Comparison of ENCODE assay signal across 20 cellular contexts in the genomic region with DNA sequence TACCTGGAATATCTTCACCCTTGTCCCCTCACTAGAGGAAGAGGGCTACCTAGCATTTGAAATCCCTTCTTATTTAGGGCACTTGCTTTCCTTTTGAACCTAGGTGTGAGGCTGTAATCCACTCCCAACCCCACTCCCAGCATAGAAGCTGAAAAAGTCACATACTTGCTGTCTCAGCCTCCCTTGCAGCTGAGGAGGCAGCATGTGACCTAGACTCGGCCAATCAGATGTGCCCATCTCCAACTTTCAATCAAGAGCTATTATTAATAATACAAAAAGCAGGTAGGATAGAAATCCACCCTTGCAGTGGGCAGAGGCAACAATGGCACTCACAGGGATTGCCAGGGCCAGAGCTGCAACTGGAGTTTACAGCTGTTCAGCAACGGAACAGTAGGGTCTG.
DNase-seq lines count a peak whose midpoint lies in the region; ATAC-seq, FAIRE-seq and TF ChIP-seq lines count a peak whose summit lies in the region.
"Had no signal": no experiment of that assay in that cellular context is flagged by ENCODE, and none has a peak within 500 bp of the region (broad histone marks: within the 10 kb centered on the region; RNA-seq: fewer than 3 reads in every experiment).

No MANE protein-coding gene starts in this region.

- no peaks in the 10 kb centered on the region; a peak in 1 of 5 replicates for H3K27me3 ChIP-seq in HepG2 (ENCODE audit: control insufficient read depth in 1 of 2, insufficient read depth in 2 of 2, low read length in 2 of 2)
- no peaks in the 10 kb centered on the region for H3K27me3 ChIP-seq in right lobe of liver
- H3K27me3 ChIP-seq in H1 (replicated peaks in 1 of 4; ENCODE audit: control insufficient read depth in 3 of 4, extremely low read depth in 1 of 4, insufficient read depth in 3 of 4, low read length in 3 of 4): no peaks in the 10 kb centered on the region; a peak in 1 of 7 replicates
- no peaks in the 10 kb centered on the region for H3K27me3 ChIP-seq in trophoblast cell (ENCODE audit: insufficient read depth, low read length)
- H3K27me3 ChIP-seq: SJSA1 had no signal

- H2BK120ac ChIP-seq in H1 (replicated peaks; ENCODE audit: low read depth, low read length) (no peak overlapping the region), trophoblast cell (ENCODE audit: insufficient read depth, low read length, poor library complexity) (no peak overlapping the region)

- no peak overlapping the region for H3K14ac ChIP-seq in H1 (ENCODE audit: insufficient read length)
- H3K14ac ChIP-seq in trophoblast cell (ENCODE audit: low read length): no peak overlapping the region

- H4K91ac ChIP-seq in H1 (replicated peaks; ENCODE audit: insufficient read length, low read length) (no peak overlapping the region), trophoblast cell (ENCODE audit: low read depth, low read length) (no peak overlapping the region)

- no peak overlapping the region for H3K27ac ChIP-seq in HepG2 (ENCODE audit: extremely low read length, insufficient read depth, low read length)
- no peak overlapping the region for H3K27ac ChIP-seq in right lobe of liver
- no peak overlapping the region for H3K27ac ChIP-seq in OCI-LY7 (ENCODE audit: low read depth, low read length, poor library complexity, severe bottlenecking)
- no peak overlapping the region for H3K27ac ChIP-seq in H1 (ENCODE audit: low read depth, low read length)
- H3K27ac ChIP-seq in trophoblast cell (ENCODE audit: low read depth, low read length): no peak overlapping the region
- H3K27ac ChIP-seq: KMS-11, SJSA1 had no signal

- H3K56ac ChIP-seq in H1 (replicated peaks; ENCODE audit: insufficient read length, low read depth, low read length): no peak overlapping the region

- no peak overlapping the region for H3K23ac ChIP-seq in H1 (ENCODE audit: insufficient read length)
- H3K23ac ChIP-seq in trophoblast cell (ENCODE audit: low read length): no peak overlapping the region

- H2BK20ac ChIP-seq in H1 (ENCODE audit: low read length): no peak overlapping the region

- H3K9me3 ChIP-seq in HepG2 (ENCODE audit: low read length): no peaks in the 10 kb centered on the region
- no peaks in the 10 kb centered on the region for H3K9me3 ChIP-seq in right lobe of liver
- H3K9me3 ChIP-seq in OCI-LY7 (ENCODE audit: low read length): no peaks in the 10 kb centered on the region; the same call in 1 of the 2 replicates
- no peaks in the 10 kb centered on the region for H3K9me3 ChIP-seq in H1 (ENCODE audit: insufficient read depth in 2 of 2, low read depth in 1 of 2, low read length in 1 of 2)
- H3K9me3 ChIP-seq in trophoblast cell (ENCODE audit: insufficient read depth, low read depth, low read length): no peaks in the 10 kb centered on the region
- H3K9me3 ChIP-seq: HAP-1, SJSA1 had no signal

- H2BK12ac ChIP-seq in H1 (ENCODE audit: low read depth, low read length): no peak overlapping the region
- no peak overlapping the region for H2BK12ac ChIP-seq in trophoblast cell (ENCODE audit: low read length)

- ATAC-seq in HepG2 (no peak), right lobe of liver (no peak), HG02763 (IDR thresholded peaks at IDR 0.05; ENCODE audit: unreplicated experiment) (no peak)
- ATAC-seq: Right ventricle myocardium inferior had no signal

- CTCF ChIA-PET in HepG2 (lab: Yijun Ruan, JAX; ENCODE audit: low intra/inter-chr PET ratio, low total read pairs) (no interaction called here), OCI-LY7 (lab: Charles Lee; ENCODE audit: unreplicated experiment) (no interaction called here), H1 (lab: Charles Lee; ENCODE audit: partially characterized antibody) (interaction anchor here (1.1 to 5.2 kb wide), 6 partner anchors 10 to 162 kb away, joined by 3 to 28 read pairs (median 7); a partner anchor contains a TSS)

- H3K23me2 ChIP-seq in H1 (ENCODE audit: low read depth, low read length): peaks cover 3% of the 10 kb centered on the region

- H3K4me3 ChIP-seq in HepG2 (replicated peaks in 1 of 3; ENCODE audit: insufficient read depth in 1 of 3, low read depth in 2 of 3, low read length in 3 of 3) (no peak overlapping the region), right lobe of liver (no peak overlapping the region), OCI-LY7 (ENCODE audit: low read depth, low read length, poor library complexity, severe bottlenecking) (no peak overlapping the region), H1 (ENCODE audit: extremely low read depth in 1 of 4, insufficient read depth in 2 of 4, low read depth in 3 of 4, low read length in 4 of 4) (no peak overlapping the region), trophoblast cell (ENCODE audit: low read depth, low read length) (no peak overlapping the region)
- H3K4me3 ChIP-seq: HAP-1, SJSA1 had no signal

- H2AFZ ChIP-seq in HepG2 (ENCODE audit: low read length) (no peak overlapping the region), OCI-LY7 (ENCODE audit: low read length) (no peak overlapping the region; the same call in 1 of the 2 replicates), H1 (ENCODE audit: low read length) (peak overlapping the region; percentile 48), trophoblast cell (ENCODE audit: insufficient read depth, low read length, poor library complexity) (no peak overlapping the region)

- H3K9ac ChIP-seq in HepG2 (ENCODE audit: insufficient read depth, low read depth, low read length) (no peak overlapping the region), H1 (replicated peaks in 1 of 4; ENCODE audit: extremely low read depth in 1 of 4, low read depth in 3 of 4, low read length in 3 of 4) (no peak overlapping the region), trophoblast cell (ENCODE audit: low read length) (no peak overlapping the region)
- H3K9ac ChIP-seq: KMS-11 had no signal

- no peaks in the 10 kb centered on the region for H3K9me2 ChIP-seq in OCI-LY7 (ENCODE audit: insufficient read depth, low read length)

- no peak overlapping the region for H4K8ac ChIP-seq in H1 (ENCODE audit: extremely low read depth, insufficient read depth, low read length)
- H4K8ac ChIP-seq in trophoblast cell (ENCODE audit: low read depth, low read length): no peak overlapping the region

- H4K12ac ChIP-seq in trophoblast cell (ENCODE audit: low read depth, low read length): no peak overlapping the region

- no peaks in the 10 kb centered on the region for H4K20me1 ChIP-seq in HepG2 (ENCODE audit: insufficient read depth, low read length)
- H4K20me1 ChIP-seq in OCI-LY7 (ENCODE audit: insufficient read depth, low read length): no peaks in the 10 kb centered on the region
- no peaks in the 10 kb centered on the region for H4K20me1 ChIP-seq in H1 (replicated peaks in 1 of 2; ENCODE audit: control insufficient read depth in 1 of 2, insufficient read depth in 2 of 2, low read length in 2 of 2)

- no peaks in the 10 kb centered on the region for H3K79me1 ChIP-seq in H1 (ENCODE audit: low read depth, low read length)
- H3K79me1 ChIP-seq in trophoblast cell (ENCODE audit: low read length): peaks cover 7% of the 10 kb centered on the region

- H2AK5ac ChIP-seq in H1 (ENCODE audit: low read depth, low read length) (no peak overlapping the region), trophoblast cell (ENCODE audit: low read length) (no peak overlapping the region)

- H2BK5ac ChIP-seq in H1 (ENCODE audit: low read depth, low read length) (no peak overlapping the region), trophoblast cell (ENCODE audit: low read depth, low read length, poor library complexity) (no peak overlapping the region)

- TF ChIP-seq POLR2A in HepG2 (IDR thresholded peaks at IDR 0.05; ENCODE audit: insufficient read depth in 1 of 2, low read depth in 2 of 2, low read length in 2 of 2): no peak
- TF ChIP-seq POLR2A in right lobe of liver (IDR thresholded peaks at IDR 0.05): no peak
- TF ChIP-seq POLR2A in H1 (IDR thresholded peaks at IDR 0.05; ENCODE audit: control extremely low read depth in 1 of 2, low read depth in 2 of 2, low read length in 2 of 2): no peak

- H3K36me3 ChIP-seq in HepG2 (replicated peaks in 1 of 2; ENCODE audit: control insufficient read depth in 1 of 2, insufficient read depth in 2 of 2, low read length in 2 of 2) (no peaks in the 10 kb centered on the region), right lobe of liver (no peaks in the 10 kb centered on the region), OCI-LY7 (ENCODE audit: insufficient read depth, low read length) (no peaks in the 10 kb centered on the region), H1 (ENCODE audit: control insufficient read depth in 2 of 4, insufficient read depth in 4 of 4, low read length in 3 of 4) (no peaks in the 10 kb centered on the region), trophoblast cell (ENCODE audit: control insufficient read depth in 1 of 2, insufficient read depth in 2 of 2, low read length in 2 of 2) (no peaks in the 10 kb centered on the region)
- H3K36me3 ChIP-seq: HAP-1, SJSA1 had no signal

- intact Hi-C loops in HepG2 (cut with micrococcal nuclease; ENCODE audit: unreplicated experiment) (no loop called here), right lobe of liver (cut with DNase I) (no loop called here), OCI-LY7 (cut with micrococcal nuclease; ENCODE audit: unreplicated experiment) (no loop called here), cardiac septum (cut with DNase I) (no loop called here)

- H3K4me2 ChIP-seq in HepG2 (ENCODE audit: low read depth, low read length) (peak overlapping the region; percentile 49), OCI-LY7 (ENCODE audit: low read length) (no peak overlapping the region), H1 (ENCODE audit: insufficient read depth in 1 of 2, low read depth in 2 of 2, low read length in 2 of 2) (no peak overlapping the region), trophoblast cell (ENCODE audit: low read length) (no peak overlapping the region)
- H3K4me2 ChIP-seq: KMS-11 had no signal

- TF ChIP-seq EP300 in HepG2 (IDR thresholded peaks at IDR 0.05; ENCODE audit: low read depth in 2 of 2, low read length in 2 of 2) (no peak), HepG2 (CRISPR knock-in tag; IDR thresholded peaks at IDR 0.05; ENCODE audit: borderline replicate concordance) (no peak), H1 (IDR thresholded peaks at IDR 0.05; ENCODE audit: borderline replicate concordance in 1 of 2, low read depth in 2 of 2, low read length in 2 of 2) (no peak)

- TF ChIP-seq RAD21 in HepG2 (CRISPR knock-in tag; IDR thresholded peaks at IDR 0.05) (no peak), H1 (IDR thresholded peaks at IDR 0.05 in 1 of 2, conservative IDR thresholded peaks at IDR 0.05 in 1 of 2; ENCODE audit: low read depth in 2 of 2, low read length in 2 of 2) (no peak)

- TF ChIP-seq CTCF in HepG2 (CRISPR knock-in tag; IDR thresholded peaks at IDR 0.05): no peak
- TF ChIP-seq CTCF in right lobe of liver (IDR thresholded peaks at IDR 0.05): no peak
- TF ChIP-seq CTCF in OCI-LY7 (conservative IDR thresholded peaks at IDR 0.05; ENCODE audit: low read length): no peak
- TF ChIP-seq CTCF in H1 (IDR thresholded peaks at IDR 0.05; ENCODE audit: control extremely low read depth in 1 of 3, insufficient read depth in 1 of 3, low read depth in 1 of 3, low read length in 3 of 3): no peak

- in situ Hi-C loops in HepG2 (cut with HindIII; ENCODE audit: extremely low pct_ligation_motif_present, low pct_unique_long_range_greater_than_20kb): no loop called here

- DNase-seq in HepG2 (ENCODE audit: low spot score) (no peak), right lobe of liver (no peak), OCI-LY7 (ENCODE audit: low spot score) (peak; percentile 15), H1 (ENCODE audit: low read depth in 1 of 2, low spot score in 2 of 2) (no peak), cardiac septum (ENCODE audit: low spot score) (no peak), HCEC 1CT (no peak), trophoblast cell (no peak)
- DNase-seq: DMS79 treated with DMSO at 0.1 percent for 48 hours, MV-4-11, NCI-H1105 treated with DMSO at 0.1 percent for 48 hours, NCI-H2081, NCI-H2171 treated with DMSO at 0.1 percent for 48 hours, NCI-H526, OCI-M1, SW 1271 had no signal

- H2BK15ac ChIP-seq in H1 (ENCODE audit: low read length): no peak overlapping the region

- no TSS peak for BruUV-seq in HepG2 (replicated peaks; lab: Mats Ljungman, UMichigan)
- BruUV-seq in OCI-LY7 (replicated peaks; lab: Mats Ljungman, UMichigan): no TSS peak

- no peak overlapping the region for H4K5ac ChIP-seq in H1 (ENCODE audit: insufficient read length, low read depth, low read length)

- POLR2A ChIA-PET in HepG2 (lab: Yijun Ruan, JAX) (no interaction called here), OCI-LY7 (lab: Charles Lee) (interaction anchor here (0.6 to 2.6 kb wide), 5 partner anchors 11 to 305 kb away, joined by 3 to 12 read pairs (median 3); no protein-coding TSS in a partner anchor), H1 (lab: Charles Lee; ENCODE audit: partially characterized antibody) (no interaction called here)

- H3K79me2 ChIP-seq in HepG2 (ENCODE audit: insufficient read depth, low read length): no peaks in the 10 kb centered on the region
- no peaks in the 10 kb centered on the region for H3K79me2 ChIP-seq in OCI-LY7 (ENCODE audit: insufficient read depth, low read depth, low read length)
- H3K79me2 ChIP-seq in H1 (ENCODE audit: control insufficient read depth in 1 of 2, insufficient read depth in 2 of 2, low read length in 2 of 2): no peaks in the 10 kb centered on the region
- no peaks in the 10 kb centered on the region for H3K79me2 ChIP-seq in trophoblast cell (ENCODE audit: control insufficient read depth, insufficient read depth, low read length, poor library complexity)

- 56% methylated on average over 2 of the region's 2 CpGs for WGBS in HepG2 (ENCODE audit: low lambda C conversion rate)
- 58% methylated on average over 2 of the region's 2 CpGs for WGBS in right lobe of liver (ENCODE audit: insufficient coverage, low coverage, low lambda C conversion rate, missing lambda C conversion rate)
- WGBS in H1 (ENCODE audit: extremely low coverage in 1 of 2, insufficient coverage in 1 of 2, insufficient read length in 1 of 2, insufficient replicate concordance in 2 of 2, low coverage in 1 of 2, low lambda C conversion rate in 2 of 2, missing lambda C conversion rate in 1 of 2), 2 experiments: 80% methylated on average over 2 of the region's 2 CpGs; no CpG with 5 or more reads in 1 of the 2 experiments
- WGBS in trophoblast cell (ENCODE audit: extremely low coverage, insufficient coverage, insufficient read length): no CpG with 5 or more reads among the region's 2 CpGs

- H3K4ac ChIP-seq in H1 (replicated peaks; ENCODE audit: insufficient read length, low read depth, low read length): no peak overlapping the region
- no peak overlapping the region for H3K4ac ChIP-seq in trophoblast cell (ENCODE audit: low read depth, low read length)

- H3K4me1 ChIP-seq in HepG2 (ENCODE audit: insufficient read depth, low read length) (peaks cover 15% of the 10 kb centered on the region), right lobe of liver (peaks cover 0 to 4% (median 0%) of the 10 kb centered on the region in 4 donors), OCI-LY7 (ENCODE audit: insufficient read depth, low read length, poor library complexity, severe bottlenecking) (peaks cover 52% of the 10 kb centered on the region), H1 (replicated peaks in 1 of 4; ENCODE audit: control insufficient read depth in 3 of 4, insufficient read depth in 4 of 4, low read length in 3 of 4) (peaks cover 0 to 2% (median 2%) of the 10 kb centered on the region in 4 experiments; a peak in 1 of 7 replicates), trophoblast cell (ENCODE audit: control insufficient read depth in 1 of 2, insufficient read depth in 2 of 2, low read length in 2 of 2) (peaks cover 0 to 5% of the 10 kb centered on the region in 2 experiments)

- no peak for FAIRE-seq in HepG2 (lab: Jason Lieb, UNC)
- no peak for FAIRE-seq in H1 (lab: Jason Lieb, UNC)

- H3K18ac ChIP-seq in H1 (ENCODE audit: extremely low read depth, low read length) (no peak overlapping the region), trophoblast cell (ENCODE audit: low read length) (no peak overlapping the region)
